ENCODE assay signal across 18 cellular contexts in the genomic region with DNA sequence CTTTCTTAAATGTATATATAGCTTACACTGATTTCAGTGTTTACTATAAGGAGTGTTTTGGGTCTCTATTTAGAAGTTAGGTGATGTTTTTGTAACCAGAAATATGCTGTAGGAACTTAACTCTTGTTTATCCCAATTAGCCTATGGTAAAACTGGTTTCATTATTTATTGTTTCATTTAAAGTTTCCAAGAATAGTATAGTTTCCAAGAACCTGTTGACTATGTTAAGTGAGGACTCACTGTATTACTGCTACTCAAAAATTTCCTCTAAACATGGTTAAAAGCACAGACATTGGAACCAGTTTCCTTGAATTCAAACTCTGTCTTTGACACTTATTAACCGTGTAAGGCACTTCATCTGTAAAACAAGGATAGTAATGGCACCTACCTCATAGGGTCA.
DNase-seq lines count a peak whose midpoint lies in the region; ATAC-seq and TF ChIP-seq lines count a peak whose summit lies in the region.
"Had no signal": no experiment of that assay in that cellular context is flagged by ENCODE, and none has a peak within 500 bp of the region (broad histone marks: within the 10 kb centered on the region; RNA-seq: fewer than 3 reads in every experiment).

No MANE protein-coding gene starts in this region.

- peaks cover 15% of the 10 kb centered on the region for H3F3A ChIP-seq in SK-N-SH (replicated peaks; ENCODE audit: insufficient read depth)

- CTCF ChIA-PET in SK-N-SH (lab: Yijun Ruan, JAX) = no interaction called here

- H3K9me3 Mint-ChIP-seq in nephron = no peaks in the 10 kb centered on the region
- H3K9me3 Mint-ChIP-seq in stimulated activated memory B cell treated with anti-CD40 and anti-IgM and Interleukin-4, amounts not matched to agents 10 μg/mL and 1 μg/mL and 100 μg/mL, for 72 hours = no peaks in the 10 kb centered on the region
- H3K9me3 Mint-ChIP-seq: activated naive CD4-positive, alpha-beta T cell treated with anti-CD3 and anti-CD28 coated beads, Interleukin-2, amount 50 U/mL, for 72 hours; nephron progenitor cell had no signal

- H3K27ac ChIP-seq in SK-N-SH (ENCODE audit: low read depth in 2 of 2, low read length in 1 of 2) (peak overlapping the region in 1 of 2 experiments; percentile 55; a peak in 2 of 4 replicates), epithelial cell of prostate (peak overlapping the region; percentile 66), upper lobe of left lung (peak overlapping the region; percentile 46 to 90 (median 68))
- H3K27ac ChIP-seq: 22Rv1 had no signal

- no peaks in the 10 kb centered on the region for H3K79me2 ChIP-seq in SK-N-SH (ENCODE audit: insufficient read depth)

- H3K27ac Mint-ChIP-seq in nephron = peak overlapping the region; percentile 15 to 54 (median 22)
- no peak overlapping the region for H3K27ac Mint-ChIP-seq in stimulated activated memory B cell treated with anti-CD40 and anti-IgM and Interleukin-4, amounts not matched to agents 10 μg/mL and 1 μg/mL and 100 μg/mL, for 72 hours
- H3K27ac Mint-ChIP-seq: activated naive CD4-positive, alpha-beta T cell treated with anti-CD3 and anti-CD28 coated beads, Interleukin-2, amount 50 U/mL, for 72 hours; nephron progenitor cell had no signal

- no peaks in the 10 kb centered on the region for H3K9me2 ChIP-seq in SK-N-SH

- peaks cover 48% of the 10 kb centered on the region for H3K4me1 Mint-ChIP-seq in nephron
- no peaks in the 10 kb centered on the region for H3K4me1 Mint-ChIP-seq in stimulated activated memory B cell treated with anti-CD40 and anti-IgM and Interleukin-4, amounts not matched to agents 10 μg/mL and 1 μg/mL and 100 μg/mL, for 72 hours

- POLR2A ChIA-PET in SK-N-SH (lab: Yijun Ruan, JAX) = no interaction called here

- ATAC-seq in SK-N-SH treated with all-trans-retinoic acid at 6 μM for 48 hours = no peak
- no peak for ATAC-seq in upper lobe of left lung (ENCODE audit: low FRiP score in 2 of 2)
- no peak for ATAC-seq in stimulated activated memory B cell treated with anti-CD40 and anti-IgM and Interleukin-4, amounts not matched to agents 10 μg/mL and 1 μg/mL and 100 μg/mL, for 72 hours
- no peak for ATAC-seq in GM18502 (IDR thresholded peaks at IDR 0.05; ENCODE audit: poor library complexity, unreplicated experiment)
- ATAC-seq: activated naive CD4-positive, alpha-beta T cell treated with anti-CD3 and anti-CD28 coated beads, Interleukin-2, amount 50 U/mL, for 72 hours had no signal

- WGBS in SK-N-SH (ENCODE audit: low lambda C conversion rate) = 100% methylated on average over 1 of the region's 1 CpG
- 48 to 54% methylated on average over 1 of the region's 1 CpG for WGBS in upper lobe of left lung, 2 donors

- H3K4me3 Mint-ChIP-seq in nephron = no peak overlapping the region
- no peak overlapping the region for H3K4me3 Mint-ChIP-seq in stimulated activated memory B cell treated with anti-CD40 and anti-IgM and Interleukin-4, amounts not matched to agents 10 μg/mL and 1 μg/mL and 100 μg/mL, for 72 hours
- H3K4me3 Mint-ChIP-seq: nephron progenitor cell had no signal

- DNase-seq in SK-N-SH (no peak), epithelial cell of prostate (ENCODE audit: low read depth, low spot score) (no peak), upper lobe of left lung (no peak), NCI-H2029 (lab: John Stamatoyannopoulos, UW) (no peak)
- DNase-seq: activated T-cell treated with anti-CD3 and anti-CD28 coated beads, Interleukin-2, amount 50 U/mL, for 1 hour; C1 segment of cervical spinal cord; effector CD8-positive, alpha-beta T cell; NCI-H1048; NCI-H69; nephron progenitor cell had no signal

- H3K9ac ChIP-seq in SK-N-SH = no peak overlapping the region

- H3K27me3 ChIP-seq in SK-N-SH (ENCODE audit: insufficient read depth) (no peaks in the 10 kb centered on the region), upper lobe of left lung (no peaks in the 10 kb centered on the region)
- H3K27me3 ChIP-seq: testis had no signal

- H3K9me3 ChIP-seq in SK-N-SH = no peaks in the 10 kb centered on the region
- no peaks in the 10 kb centered on the region for H3K9me3 ChIP-seq in upper lobe of left lung
- H3K9me3 ChIP-seq: testis had no signal

- H3K36me3 Mint-ChIP-seq in nephron (ENCODE audit: low read depth) = no peaks in the 10 kb centered on the region
- H3K36me3 Mint-ChIP-seq in stimulated activated memory B cell treated with anti-CD40 and anti-IgM and Interleukin-4, amounts not matched to agents 10 μg/mL and 1 μg/mL and 100 μg/mL, for 72 hours = peaks cover 6% of the 10 kb centered on the region
- H3K36me3 Mint-ChIP-seq: activated naive CD4-positive, alpha-beta T cell treated with anti-CD3 and anti-CD28 coated beads, Interleukin-2, amount 50 U/mL, for 72 hours had no signal

- no peak for TF ChIP-seq POLR2A in upper lobe of left lung (IDR thresholded peaks at IDR 0.05)

- H3K4me1 ChIP-seq in SK-N-SH (ENCODE audit: control insufficient read depth in 1 of 2, insufficient read depth in 2 of 2, low read depth in 1 of 2, low read length in 1 of 2) (peaks cover 4 to 30% of the 10 kb centered on the region in 2 experiments), upper lobe of left lung (peaks cover 31 to 64% (median 48%) of the 10 kb centered on the region in 4 donors)

- TF ChIP-seq EP300 in SK-N-SH (IDR thresholded peaks at IDR 0.05; ENCODE audit: borderline replicate concordance in 1 of 2, low read depth in 1 of 2, low read length in 1 of 2) (no peak), upper lobe of left lung (IDR thresholded peaks at IDR 0.05) (no peak)

- H3K27me3 Mint-ChIP-seq in nephron (ENCODE audit: low read depth) = no peaks in the 10 kb centered on the region
- H3K27me3 Mint-ChIP-seq in stimulated activated memory B cell treated with anti-CD40 and anti-IgM and Interleukin-4, amounts not matched to agents 10 μg/mL and 1 μg/mL and 100 μg/mL, for 72 hours = no peaks in the 10 kb centered on the region

- TF ChIP-seq CTCF in SK-N-SH (IDR thresholded peaks at IDR 0.05) (no peak), nephron (IDR thresholded peaks at IDR 0.05; ENCODE audit: unreplicated experiment in 3 of 3) (no peak), upper lobe of left lung (IDR thresholded peaks at IDR 0.05) (no peak)

- H2AFZ ChIP-seq in SK-N-SH (ENCODE audit: low read depth) = no peak overlapping the region

- no peaks in the 10 kb centered on the region for H3K36me3 ChIP-seq in SK-N-SH (replicated peaks in 1 of 2; ENCODE audit: control insufficient read depth in 1 of 2, insufficient read depth in 2 of 2, low read length in 1 of 2)
- H3K36me3 ChIP-seq in upper lobe of left lung = no peaks in the 10 kb centered on the region

- TF ChIP-seq RAD21 in SK-N-SH (IDR thresholded peaks at IDR 0.05; ENCODE audit: low read length) = no peak

- 0 out of 2 replicates have a peak overlapping the region, but pooled peaks have one; percentile 28 for H3K4me2 ChIP-seq in SK-N-SH

- H3K4me3 ChIP-seq in SK-N-SH (ENCODE audit: low read depth in 2 of 2, low read length in 1 of 2) (no peak overlapping the region), upper lobe of left lung (no peak overlapping the region)
- H3K4me3 ChIP-seq: lung, testis had no signal

- no peaks in the 10 kb centered on the region for H4K20me1 ChIP-seq in SK-N-SH (ENCODE audit: insufficient read depth)

TF ChIP-seq in SK-N-SH, 30 proteins besides CTCF, POLR2A, EP300 and RAD21:
- TF ChIP-seq GABPA (IDR thresholded peaks at IDR 0.05; ENCODE audit: low read depth) (no peak), CHD2 (IDR thresholded peaks at IDR 0.05; ENCODE audit: low read length, partially characterized antibody) (no peak)

TF ChIP-seq in SK-N-SH treated with all-trans-retinoic acid at 6 μM for 48 hours, 23 proteins besides CTCF, POLR2A, EP300 and RAD21 (continues in another document):
- TF ChIP-seq ISL1 (CRISPR knock-in tag; IDR thresholded peaks at IDR 0.05) (no peak), GLIS3 (CRISPR knock-in tag; IDR thresholded peaks at IDR 0.05) (no peak), OSR1 (CRISPR knock-in tag; IDR thresholded peaks at IDR 0.05) (no peak), ARNTL (CRISPR knock-in tag; IDR thresholded peaks at IDR 0.05; ENCODE audit: borderline replicate concordance, low read depth) (no peak), CSDC2 (CRISPR knock-in tag; IDR thresholded peaks at IDR 0.05) (no peak), BACH2 (CRISPR knock-in tag; IDR thresholded peaks at IDR 0.05; ENCODE audit: borderline replicate concordance) (no peak)
- TF ChIP-seq, protein P1, sequence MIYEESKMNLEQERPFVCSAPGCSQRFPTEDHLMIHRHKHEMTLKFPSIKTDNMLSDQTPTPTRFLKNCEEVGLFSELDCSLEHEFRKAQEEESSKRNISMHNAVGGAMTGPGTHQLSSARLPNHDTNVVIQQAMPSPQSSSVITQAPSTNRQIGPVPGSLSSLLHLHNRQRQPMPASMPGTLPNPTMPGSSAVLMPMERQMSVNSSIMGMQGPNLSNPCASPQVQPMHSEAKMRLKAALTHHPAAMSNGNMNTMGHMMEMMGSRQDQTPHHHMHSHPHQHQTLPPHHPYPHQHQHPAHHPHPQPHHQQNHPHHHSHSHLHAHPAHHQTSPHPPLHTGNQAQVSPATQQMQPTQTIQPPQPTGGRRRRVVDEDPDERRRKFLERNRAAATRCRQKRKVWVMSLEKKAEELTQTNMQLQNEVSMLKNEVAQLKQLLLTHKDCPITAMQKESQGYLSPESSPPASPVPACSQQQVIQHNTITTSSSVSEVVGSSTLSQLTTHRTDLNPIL (CRISPR knock-in tag; IDR thresholded peaks at IDR 0.05; ENCODE audit: low read depth) = no peak
- TF ChIP-seq, protein P2, sequence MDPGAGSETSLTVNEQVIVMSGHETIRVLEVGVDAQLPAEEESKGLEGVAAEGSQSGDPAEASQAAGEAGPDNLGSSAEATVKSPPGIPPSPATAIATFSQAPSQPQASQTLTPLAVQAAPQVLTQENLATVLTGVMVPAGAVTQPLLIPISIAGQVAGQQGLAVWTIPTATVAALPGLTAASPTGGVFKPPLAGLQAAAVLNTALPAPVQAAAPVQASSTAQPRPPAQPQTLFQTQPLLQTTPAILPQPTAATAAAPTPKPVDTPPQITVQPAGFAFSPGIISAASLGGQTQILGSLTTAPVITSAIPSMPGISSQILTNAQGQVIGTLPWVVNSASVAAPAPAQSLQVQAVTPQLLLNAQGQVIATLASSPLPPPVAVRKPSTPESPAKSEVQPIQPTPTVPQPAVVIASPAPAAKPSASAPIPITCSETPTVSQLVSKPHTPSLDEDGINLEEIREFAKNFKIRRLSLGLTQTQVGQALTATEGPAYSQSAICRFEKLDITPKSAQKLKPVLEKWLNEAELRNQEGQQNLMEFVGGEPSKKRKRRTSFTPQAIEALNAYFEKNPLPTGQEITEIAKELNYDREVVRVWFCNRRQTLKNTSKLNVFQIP (CRISPR knock-in tag; IDR thresholded peaks at IDR 0.05; ENCODE audit: borderline replicate concordance, low read depth) = no peak
